ENCODE assay signal across 27 cellular contexts in the genomic region with DNA sequence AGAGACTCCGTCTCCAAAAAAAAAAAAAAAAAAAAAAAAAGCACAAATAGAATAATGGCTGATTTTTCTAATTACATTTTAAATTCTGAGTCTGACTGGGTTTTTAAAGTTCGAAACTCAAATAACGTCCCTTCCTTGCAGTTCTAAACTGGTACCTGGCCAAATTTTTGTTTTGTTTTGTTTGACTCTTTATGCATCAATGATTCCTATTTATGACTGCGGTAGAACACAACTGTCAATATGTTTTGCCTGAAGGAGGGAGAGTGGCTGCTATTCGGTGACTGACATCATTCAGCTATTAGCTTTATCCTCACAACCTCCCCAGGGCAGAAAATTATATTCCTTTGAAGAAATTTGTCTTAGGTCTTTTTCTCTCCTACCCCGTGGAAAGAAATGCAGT.
DNase-seq lines count a peak whose midpoint lies in the region; ATAC-seq and TF ChIP-seq lines count a peak whose summit lies in the region.
"Had no signal": no experiment of that assay in that cellular context is flagged by ENCODE, and none has a peak within 500 bp of the region (broad histone marks: within the 10 kb centered on the region; RNA-seq: fewer than 3 reads in every experiment).

No MANE protein-coding gene starts in this region.

- no peak overlapping the region for H2AFZ ChIP-seq in smooth muscle cell (ENCODE audit: low read depth)
- H2AFZ ChIP-seq: neural progenitor cell had no signal

- H3K4me3 ChIP-seq in smooth muscle cell (no peak overlapping the region), HAP-1 (no peak overlapping the region)
- H3K4me3 ChIP-seq: BLaER1, gastroesophageal sphincter, neural progenitor cell, prostate gland, skin epidermis, upper lobe of right lung had no signal

- in situ Hi-C loops in HAP-1 (cut with MboI; ENCODE audit: low sequenced_read_pairs), result no loop called here

- H3K4me2 ChIP-seq in smooth muscle cell, result peak overlapping the region; percentile 20
- H3K4me2 ChIP-seq: BLaER1, neural progenitor cell, SK-N-SH had no signal

- H3K27ac Mint-ChIP-seq in naive thymus-derived CD8-positive, alpha-beta T cell, result no peak overlapping the region
- H3K27ac Mint-ChIP-seq: activated CD8-positive, alpha-beta T cell treated with anti-CD3 and anti-CD28 coated beads for 36 hours; activated naive CD4-positive, alpha-beta T cell treated with anti-CD3 and anti-CD28 coated beads for 36 hours; activated T-cell treated with anti-CD3 and anti-CD28 coated beads, Interleukin-2, amount 50 U/mL, for 24 hours; mesothelial cell of epicardium; neural progenitor cell had no signal

- H3K9me3 ChIP-seq in smooth muscle cell (replicated peaks; ENCODE audit: low read depth), result no peaks in the 10 kb centered on the region
- no peaks in the 10 kb centered on the region for H3K9me3 ChIP-seq in HAP-1
- H3K9me3 ChIP-seq: BLaER1, gastroesophageal sphincter, prostate gland, SK-N-SH, upper lobe of right lung had no signal

- H3K27me3 Mint-ChIP-seq in naive thymus-derived CD8-positive, alpha-beta T cell, result no peaks in the 10 kb centered on the region
- H3K27me3 Mint-ChIP-seq: activated CD8-positive, alpha-beta T cell treated with anti-CD3 and anti-CD28 coated beads for 36 hours; activated T-cell treated with anti-CD3 and anti-CD28 coated beads, Interleukin-2, amount 50 U/mL, for 24 hours had no signal

- H3K27me3 ChIP-seq in smooth muscle cell (ENCODE audit: low read depth) (no peaks in the 10 kb centered on the region), HAP-1 (ENCODE audit: low read depth) (no peaks in the 10 kb centered on the region)
- H3K27me3 ChIP-seq: BLaER1, gastroesophageal sphincter, neural progenitor cell, upper lobe of right lung had no signal

- H3K4me1 Mint-ChIP-seq in naive thymus-derived CD8-positive, alpha-beta T cell, result no peaks in the 10 kb centered on the region

- H3K36me3 ChIP-seq in smooth muscle cell (ENCODE audit: low read depth) (no peaks in the 10 kb centered on the region), HAP-1 (replicated peaks) (no peaks in the 10 kb centered on the region)
- H3K36me3 ChIP-seq: BLaER1, gastroesophageal sphincter, neural progenitor cell, prostate gland, upper lobe of right lung had no signal

- WGBS in smooth muscle cell (ENCODE audit: low lambda C conversion rate), result 87% methylated on average over 6 of the region's 6 CpGs

- no peaks in the 10 kb centered on the region for H3K79me2 ChIP-seq in smooth muscle cell (ENCODE audit: low read depth)

- DNase-seq in NCI-H2196 (lab: John Stamatoyannopoulos, UW; ENCODE audit: unreplicated experiment) (peak; percentile 14), NCI-H2196 treated with DMSO at 0.1 percent for 48 hours (lab: John Stamatoyannopoulos, UW; ENCODE audit: unreplicated experiment) (no peak), NCI-H1436 treated with DMSO at 0.1 percent for 48 hours (lab: John Stamatoyannopoulos, UW) (peak; percentile 19), NCI-H526 treated with DMSO at 0.1 percent for 48 hours (lab: John Stamatoyannopoulos, UW) (peak; percentile 14), smooth muscle cell (lab: John Stamatoyannopoulos, UW; ENCODE audit: unreplicated experiment) (no peak), ecto neural progenitor cell (ENCODE audit: low spot score) (no peak), HAP-1 (ENCODE audit: low spot score in 2 of 2) (no peak)
- no peak for DNase-seq in naive thymus-derived CD8-positive, alpha-beta T cell
- DNase-seq: activated CD4-positive, CD25-positive, alpha-beta regulatory T cell; activated CD8-positive, alpha-beta T cell treated with anti-CD3 and anti-CD28 coated beads for 36 hours; activated naive CD4-positive, alpha-beta T cell treated with anti-CD3 and anti-CD28 coated beads for 36 hours; activated T-cell treated with anti-CD3 and anti-CD28 coated beads, Interleukin-2, amount 50 U/mL, for 24 hours; anterior cingulate cortex; DND-41; erythroblast; Karpas-422; NCI-H1048; NK-92 treated with Interleukin-12 subunit alpha and Interleukin-12 subunit beta, amount 100 ng/mL, for 24 hours; SK-N-SH; stimulated activated CD4-positive, alpha-beta T cell treated with anti-CD3 and anti-CD28 coated beads, Interleukin-4, amount 100 ng/mL, for 4 hours; upper lobe of right lung had no signal

- no peak overlapping the region for H3K4me3 Mint-ChIP-seq in naive thymus-derived CD8-positive, alpha-beta T cell
- H3K4me3 Mint-ChIP-seq: activated CD8-positive, alpha-beta T cell treated with anti-CD3 and anti-CD28 coated beads for 36 hours; activated naive CD4-positive, alpha-beta T cell treated with anti-CD3 and anti-CD28 coated beads for 36 hours; activated T-cell treated with anti-CD3 and anti-CD28 coated beads, Interleukin-2, amount 50 U/mL, for 24 hours; mesothelial cell of epicardium; neural progenitor cell had no signal

- H3K4me1 ChIP-seq in smooth muscle cell (ENCODE audit: low read depth) (no peaks in the 10 kb centered on the region), HAP-1 (peaks cover 20% of the 10 kb centered on the region)
- H3K4me1 ChIP-seq: gastroesophageal sphincter, upper lobe of right lung had no signal

- H3K27ac ChIP-seq in smooth muscle cell (ENCODE audit: low read depth), result peak overlapping the region; percentile 5
- H3K27ac ChIP-seq: BLaER1, gastroesophageal sphincter, neural progenitor cell, prostate gland, skin epidermis, upper lobe of right lung had no signal

- POLR2A ChIA-PET in naive thymus-derived CD8-positive, alpha-beta T cell (lab: Charles Lee), result no interaction called here

- H3K9ac ChIP-seq in smooth muscle cell (ENCODE audit: low read depth), result no peak overlapping the region
- H3K9ac ChIP-seq: BLaER1, neural progenitor cell, SK-N-SH had no signal

- no peaks in the 10 kb centered on the region for H4K20me1 ChIP-seq in smooth muscle cell (ENCODE audit: low read depth)
- H4K20me1 ChIP-seq: BLaER1 had no signal

- H3K9me3 Mint-ChIP-seq in naive thymus-derived CD8-positive, alpha-beta T cell, result no peaks in the 10 kb centered on the region
- H3K9me3 Mint-ChIP-seq: activated CD8-positive, alpha-beta T cell treated with anti-CD3 and anti-CD28 coated beads for 36 hours; activated naive CD4-positive, alpha-beta T cell treated with anti-CD3 and anti-CD28 coated beads for 36 hours; activated T-cell treated with anti-CD3 and anti-CD28 coated beads, Interleukin-2, amount 50 U/mL, for 24 hours; mesothelial cell of epicardium; neural progenitor cell had no signal

- H3K36me3 Mint-ChIP-seq in naive thymus-derived CD8-positive, alpha-beta T cell, result peaks cover 0 to 4% (median 0%) of the 10 kb centered on the region in 3 donors
- H3K36me3 Mint-ChIP-seq: mesothelial cell of epicardium, neural progenitor cell had no signal

- TF ChIP-seq CTCF in smooth muscle cell (IDR thresholded peaks at IDR 0.05; ENCODE audit: borderline replicate concordance, insufficient read depth, poor library complexity, severe bottlenecking), result no peak

- no peaks in the 10 kb centered on the region for H3F3A ChIP-seq in smooth muscle cell (ENCODE audit: low read depth)

- no peak for ATAC-seq in naive thymus-derived CD8-positive, alpha-beta T cell
- ATAC-seq: activated CD8-positive, alpha-beta T cell treated with anti-CD3 and anti-CD28 coated beads for 36 hours; gastroesophageal sphincter; upper lobe of right lung had no signal

Comparison
In these comparisons a context has a peak if more than half of its experiments do, and no peak if none do; other contexts are left out.
1. DNase-seq: peak in NCI-H2196 (single experiment), NCI-H1436 treated with DMSO at 0.1 percent for 48 hours (single experiment) and NCI-H526 treated with DMSO at 0.1 percent for 48 hours (single experiment); none in NCI-H2196 treated with DMSO at 0.1 percent for 48 hours (single experiment), smooth muscle cell (single experiment), ecto neural progenitor cell (single experiment), naive thymus-derived CD8-positive, alpha-beta T cell (0 of 10) and HAP-1 (0 of 2).